20 cellular contexts compared by ENCODE assay signal in genomic region chr4:69497886-69498395, GRCh38. TPM values are rescaled to one million over a fixed set of nuclear protein-coding genes. Genes with fewer than 3 reads are reported as not detected.
"Had no signal": no experiment of that assay in that cellular context is flagged by ENCODE, and none has a peak within 500 bp of the region (broad histone marks: within the 10 kb centered on the region; RNA-seq: fewer than 3 reads in every experiment).

No MANE protein-coding gene starts in this region.

- H3K4me1 ChIP-seq: gastrocnemius medialis, heart right ventricle, right atrium auricular region, transverse colon had no signal

- DNase-seq: activated CD4-positive, alpha-beta T cell treated with anti-CD3 and anti-CD28 coated beads for 1 hour; activated CD4-positive, alpha-beta T cell treated with anti-CD3 and anti-CD28 coated beads, Interleukin-2, amount 50 U/mL, for 4 hours; activated naive CD4-positive, alpha-beta T cell treated with anti-CD3 and anti-CD28 coated beads for 36 hours; activated T-cell treated with anti-CD3 and anti-CD28 coated beads for 4 hours; cerebellar nuclear complex; effector memory CD4-positive, alpha-beta T cell; gastrocnemius medialis; heart right ventricle; left colon; naive thymus-derived CD4-positive, alpha-beta T cell; stimulated activated naive CD8-positive, alpha-beta T cell treated with anti-CD3 and anti-CD28 coated beads, Interleukin-15, Interleukin-2, amounts not matched to agents 100 U/mL and 50 U/mL, for 24 hours; SW 1271; transverse colon had no signal

- H3K36me3 Mint-ChIP-seq: brain; naive thymus-derived CD4-positive, alpha-beta T cell had no signal

- ATAC-seq: activated T-helper 17 cell treated with anti-CD3 and anti-CD28 coated beads, Interleukin-2, amount 50 U/mL, for 72 hours; gastrocnemius medialis; heart right ventricle; left colon; naive thymus-derived CD4-positive, alpha-beta T cell; stimulated activated naive CD8-positive, alpha-beta T cell treated with anti-CD3 and anti-CD28 coated beads, Interleukin-15, Interleukin-2, amounts not matched to agents 100 U/mL and 50 U/mL, for 24 hours had no signal

- H3K4me3 Mint-ChIP-seq: activated naive CD4-positive, alpha-beta T cell treated with anti-CD3 and anti-CD28 coated beads for 36 hours; activated T-helper 17 cell treated with anti-CD3 and anti-CD28 coated beads, Interleukin-2, amount 50 U/mL, for 72 hours; brain; dendritic cell treated with granulocyte-macrophage colony-stimulating factor and Interleukin-4, amounts not matched to agents 40 ng/mL and 50 ng/mL, for 4 days; naive thymus-derived CD4-positive, alpha-beta T cell had no signal

- H3K27ac Mint-ChIP-seq: activated naive CD4-positive, alpha-beta T cell treated with anti-CD3 and anti-CD28 coated beads for 36 hours; activated T-helper 17 cell treated with anti-CD3 and anti-CD28 coated beads, Interleukin-2, amount 50 U/mL, for 72 hours; brain; dendritic cell treated with granulocyte-macrophage colony-stimulating factor and Interleukin-4, amounts not matched to agents 40 ng/mL and 50 ng/mL, for 4 days; naive thymus-derived CD4-positive, alpha-beta T cell had no signal

- H3K27ac ChIP-seq: gastrocnemius medialis, heart right ventricle, right atrium auricular region, transverse colon had no signal

- H3K9me3 ChIP-seq: gastrocnemius medialis, heart right ventricle, right atrium auricular region, transverse colon had no signal

- H3K4me3 ChIP-seq: gastrocnemius medialis, heart right ventricle, lung, right atrium auricular region, smooth muscle cell, transverse colon had no signal

- H3K27me3 ChIP-seq: gastrocnemius medialis, heart right ventricle, right atrium auricular region, transverse colon had no signal

- H3K4me1 Mint-ChIP-seq: activated T-helper 17 cell treated with anti-CD3 and anti-CD28 coated beads, Interleukin-2, amount 50 U/mL, for 72 hours; brain; naive thymus-derived CD4-positive, alpha-beta T cell had no signal

- H3K9me3 Mint-ChIP-seq: activated naive CD4-positive, alpha-beta T cell treated with anti-CD3 and anti-CD28 coated beads for 36 hours; activated T-helper 17 cell treated with anti-CD3 and anti-CD28 coated beads, Interleukin-2, amount 50 U/mL, for 72 hours; brain had no signal

- H3K27me3 Mint-ChIP-seq: activated T-helper 17 cell treated with anti-CD3 and anti-CD28 coated beads, Interleukin-2, amount 50 U/mL, for 72 hours; dendritic cell treated with granulocyte-macrophage colony-stimulating factor and Interleukin-4, amounts not matched to agents 40 ng/mL and 50 ng/mL, for 4 days had no signal

- H3K36me3 ChIP-seq: gastrocnemius medialis, heart right ventricle, right atrium auricular region, transverse colon had no signal

RNA-seq across cellular contexts. Expression of gene UGT2B4, which starts 2.2 kb away (rescaled TPM):
- total RNA-seq: activated naive CD4-positive, alpha-beta T cell treated with anti-CD3 and anti-CD28 coated beads for 36 hours; activated T-helper 17 cell treated with anti-CD3 and anti-CD28 coated beads, Interleukin-2, amount 50 U/mL, for 72 hours; left colon; naive thymus-derived CD4-positive, alpha-beta T cell; smooth muscle cell; T-helper 2 cell treated with Interferon-gamma antibody and Interleukin-4, amounts not matched to agents 100 ng/mL and 5 ng/mL, for 36 hours; transverse colon had no signal
- polyA plus RNA-seq: naive thymus-derived CD4-positive, alpha-beta T cell had no signal
